ENCODE assay signal across 11 cellular contexts in the genomic region with DNA sequence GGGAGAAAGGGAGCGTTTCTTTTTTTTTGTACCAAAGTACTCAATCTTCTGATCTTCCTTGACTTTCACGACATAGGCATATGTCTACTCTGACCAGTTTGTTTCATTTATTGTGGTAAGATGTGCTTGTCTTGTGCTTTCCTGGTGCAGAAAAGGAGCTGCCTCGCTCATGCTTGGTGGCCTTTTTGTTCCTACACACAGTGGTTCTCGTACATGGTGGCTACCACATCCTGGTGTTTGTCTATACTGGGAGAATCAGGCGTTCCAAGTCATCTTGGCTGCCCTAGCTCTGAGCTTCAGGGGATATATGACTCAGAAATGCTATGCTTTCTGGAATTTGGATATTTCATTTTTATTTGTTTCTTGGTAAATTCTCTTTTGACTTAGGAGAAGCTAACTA. TPM values are rescaled to one million over a fixed set of nuclear protein-coding genes. Genes with fewer than 3 reads are reported as not detected.
A peak's percentile ranks its signal among the peaks of the same experiment; 100 is the strongest.
DNase-seq lines count a peak whose midpoint lies in the region; ATAC-seq and TF ChIP-seq lines count a peak whose summit lies in the region.
"Had no signal": no experiment of that assay in that cellular context is flagged by ENCODE, and none has a peak within 500 bp of the region (broad histone marks: within the 10 kb centered on the region; RNA-seq: fewer than 3 reads in every experiment).

No MANE protein-coding gene starts in this region.

- no peak for TF ChIP-seq POLR2A in IMR-90 (IDR thresholded peaks at IDR 0.05; ENCODE audit: low read depth, low read length)

- H3K4me1 Mint-ChIP-seq in CD14-positive monocyte = peaks cover 31% of the 10 kb centered on the region

- H3K56ac ChIP-seq in IMR-90 (ENCODE audit: extremely low read depth, insufficient read depth, low read length) = no peak overlapping the region

- no CpG with 5 or more reads among the region's 5 CpGs for WGBS in IMR-90 (ENCODE audit: extremely low coverage in 2 of 2, insufficient read length in 1 of 2), 2 experiments
- WGBS in mesenchymal stem cell = 53% methylated on average over 5 of the region's 5 CpGs

- H4K8ac ChIP-seq in IMR-90 (ENCODE audit: low read depth in 2 of 2, low read length in 2 of 2) (0 out of 4 replicates have a peak overlapping the region, but pooled peaks of 1 of the 2 experiments have one; percentile 33), mesenchymal stem cell (ENCODE audit: low read length) (no peak overlapping the region)

- no peak overlapping the region for H3K4me3 Mint-ChIP-seq in CD14-positive monocyte

- CTCF ChIA-PET in IMR-90 (lab: Yijun Ruan, JAX) = interaction anchor here (1.3 kb wide), 1 partner anchor 34 kb away, joined by 3 read pairs; no protein-coding TSS in a partner anchor

- POLR2A ChIA-PET in IMR-90 (lab: Charles Lee; ENCODE audit: unreplicated experiment) = no interaction called here

- no peak overlapping the region; the same call in 1 of the 2 replicates for H3K27ac ChIP-seq in IMR-90 (ENCODE audit: insufficient read depth, low read length)
- H3K27ac ChIP-seq in mesenchymal stem cell (ENCODE audit: low read length, poor library complexity, severe bottlenecking) = no peak overlapping the region

- ATAC-seq in IMR-90 (ENCODE audit: low read depth) (peak; percentile 93), HG02852 (IDR thresholded peaks at IDR 0.05; ENCODE audit: unreplicated experiment) (no peak)

- no peak overlapping the region; the same call in 1 of the 2 replicates for H2AK5ac ChIP-seq in IMR-90 (ENCODE audit: low read depth, low read length)
- no peak overlapping the region for H2AK5ac ChIP-seq in mesenchymal stem cell (ENCODE audit: low read length, severe bottlenecking)

- peak overlapping the region; percentile 61; the same call in 1 of the 2 replicates for H2BK20ac ChIP-seq in IMR-90 (ENCODE audit: low read depth, low read length)

- no peak overlapping the region; the same call in 2 of the 3 replicates for H2BK15ac ChIP-seq in IMR-90 (ENCODE audit: low read depth, low read length)
- no peak overlapping the region for H2BK15ac ChIP-seq in mesenchymal stem cell (ENCODE audit: low read depth, poor library complexity, severe bottlenecking)

- H3K4me1 ChIP-seq in IMR-90 (ENCODE audit: control insufficient read depth, insufficient read depth, low read length) = peaks cover 2% of the 10 kb centered on the region
- peaks cover 4% of the 10 kb centered on the region for H3K4me1 ChIP-seq in adipocyte (ENCODE audit: control insufficient read depth, insufficient read depth, low read length)
- no peaks in the 10 kb centered on the region for H3K4me1 ChIP-seq in mesenchymal stem cell (ENCODE audit: control insufficient read depth, insufficient read depth, low read depth, low read length)

- H2BK120ac ChIP-seq in IMR-90 (ENCODE audit: low read depth, low read length) (no peak overlapping the region), mesenchymal stem cell (ENCODE audit: low read depth, low read length) (no peak overlapping the region)

- H4K5ac ChIP-seq in IMR-90 (ENCODE audit: low read depth, low read length) = 0 out of 2 replicates have a peak overlapping the region, but pooled peaks have one; percentile 49

- H2BK12ac ChIP-seq in mesenchymal stem cell (ENCODE audit: low read length in 2 of 2) = no peak overlapping the region

- intact Hi-C loops in CD14-positive monocyte (cut with micrococcal nuclease) = no loop called here
- intact Hi-C loops in IMR-90 (cut with micrococcal nuclease) = no loop called here

- peaks cover 0 to 2% (median 1%) of the 10 kb centered on the region in 3 donors for H3K27me3 Mint-ChIP-seq in CD14-positive monocyte (ENCODE audit: low read depth in 3 of 3)

- H2BK5ac ChIP-seq in IMR-90 (ENCODE audit: low read depth, low read length, poor library complexity, severe bottlenecking) (peak overlapping the region; percentile 80), mesenchymal stem cell (ENCODE audit: low read depth, low read length, poor library complexity, severe bottlenecking) (no peak overlapping the region)

- H3K9me3 ChIP-seq in IMR-90 (ENCODE audit: control insufficient read depth, insufficient read depth, low read length) = no peaks in the 10 kb centered on the region
- peaks cover 7% of the 10 kb centered on the region for H3K9me3 ChIP-seq in adipocyte (ENCODE audit: control insufficient read depth, low read length)
- H3K9me3 ChIP-seq in mesenchymal stem cell (ENCODE audit: control insufficient read depth, low read length) = no peaks in the 10 kb centered on the region

- no peak for TF ChIP-seq RAD21 in IMR-90 (IDR thresholded peaks at IDR 0.05; ENCODE audit: low read length)

- H3K36me3 ChIP-seq in IMR-90 (ENCODE audit: control insufficient read depth, insufficient read depth, low read length) (no peaks in the 10 kb centered on the region), adipocyte (ENCODE audit: control insufficient read depth, insufficient read depth, low read length, severe bottlenecking) (no peaks in the 10 kb centered on the region), mesenchymal stem cell (ENCODE audit: control insufficient read depth in 1 of 2, insufficient read depth in 2 of 2, low read depth in 1 of 2, low read length in 2 of 2) (no peaks in the 10 kb centered on the region)

- H4K91ac ChIP-seq in IMR-90 (ENCODE audit: insufficient read depth, low read depth, low read length) (no peak overlapping the region), mesenchymal stem cell (ENCODE audit: low read length) (peak overlapping the region; percentile 19)

- dilution Hi-C loops in IMR-90 (cut with HindIII; ENCODE audit: low sequenced_read_pairs, unreplicated experiment) = no loop called here

- H3K27me3 ChIP-seq in IMR-90 (ENCODE audit: control insufficient read depth, insufficient read depth, low read length) = no peaks in the 10 kb centered on the region
- H3K27me3 ChIP-seq in adipocyte (replicated peaks; ENCODE audit: control insufficient read depth, insufficient read depth, low read length) = no peaks in the 10 kb centered on the region
- H3K27me3 ChIP-seq in mesenchymal stem cell (ENCODE audit: control insufficient read depth in 1 of 2, insufficient read depth in 1 of 2, low read length in 2 of 2) = no peaks in the 10 kb centered on the region

- no peak overlapping the region for H3K9ac ChIP-seq in IMR-90 (ENCODE audit: low read depth, low read length)
- no peak overlapping the region for H3K9ac ChIP-seq in adipocyte (ENCODE audit: low read length)
- H3K9ac ChIP-seq in mesenchymal stem cell (ENCODE audit: low read length) = no peak overlapping the region

- TF ChIP-seq CTCF in CD14-positive monocyte (IDR thresholded peaks at IDR 0.05) = no peak
- no peak for TF ChIP-seq CTCF in IMR-90 (conservative IDR thresholded peaks at IDR 0.05; ENCODE audit: low read depth, low read length)

- peak overlapping the region in 4 of 7 donors; percentile 30 to 52 (median 44) for H3K27ac Mint-ChIP-seq in CD14-positive monocyte

- H3K23ac ChIP-seq in IMR-90 (ENCODE audit: low read depth, low read length) (no peak overlapping the region; the same call in 1 of the 2 replicates), mesenchymal stem cell (ENCODE audit: low read length in 2 of 2) (no peak overlapping the region)

- no peaks in the 10 kb centered on the region for H3K79me1 ChIP-seq in IMR-90 (ENCODE audit: low read depth in 1 of 2, low read length in 2 of 2)
- no peaks in the 10 kb centered on the region for H3K79me1 ChIP-seq in mesenchymal stem cell (replicated peaks; ENCODE audit: low read length, poor library complexity, severe bottlenecking)

- peak overlapping the region; percentile 67 for H2AK9ac ChIP-seq in IMR-90 (replicated peaks; ENCODE audit: low read depth, low read length, poor library complexity)

- no TSS peak for BruUV-seq in IMR-90 (replicated peaks; lab: Mats Ljungman, UMichigan)

- no peaks in the 10 kb centered on the region for H3K9me3 Mint-ChIP-seq in CD14-positive monocyte

- H3K9me1 ChIP-seq in IMR-90 (ENCODE audit: insufficient read depth, low read length) = peaks cover 3% of the 10 kb centered on the region; the same call in 1 of the 2 replicates

- H3K18ac ChIP-seq in IMR-90 (ENCODE audit: low read depth, low read length) = peak overlapping the region; percentile 45; the same call in 1 of the 2 replicates
- H3K18ac ChIP-seq in mesenchymal stem cell (ENCODE audit: low read depth in 1 of 2, low read length in 2 of 2) = peak overlapping the region; percentile 1 to 7

- H3K4ac ChIP-seq in IMR-90 (ENCODE audit: low read depth, low read length) = peak overlapping the region; percentile 40; the same call in 1 of the 2 replicates
- H3K4ac ChIP-seq in mesenchymal stem cell (ENCODE audit: low read depth in 1 of 2, low read length in 2 of 2) = no peak overlapping the region

- peak overlapping the region; percentile 76 for H2AFZ ChIP-seq in IMR-90 (replicated peaks; ENCODE audit: low read length, poor library complexity)
- H2AFZ ChIP-seq in mesenchymal stem cell (ENCODE audit: low read depth, low read length) = no peak overlapping the region

- in situ Hi-C loops in IMR-90 (cut with MboI; ENCODE audit: low sequenced_read_pairs) = no loop called here

- no peak overlapping the region for H3K4me3 ChIP-seq in IMR-90 (ENCODE audit: insufficient read depth, low read depth, low read length)
- H3K4me3 ChIP-seq in adipocyte (ENCODE audit: low read length) = no peak overlapping the region
- no peak overlapping the region for H3K4me3 ChIP-seq in mesenchymal stem cell (ENCODE audit: insufficient read depth in 1 of 2, low read depth in 1 of 2, low read length in 2 of 2)

- 0 out of 2 replicates have a peak overlapping the region, but pooled peaks have one; percentile 53 for H3K14ac ChIP-seq in IMR-90 (replicated peaks; ENCODE audit: low read depth, low read length)
- no peak overlapping the region for H3K14ac ChIP-seq in mesenchymal stem cell (ENCODE audit: low read length in 2 of 2)

- DNase-seq in CD14-positive monocyte (ENCODE audit: low spot score) (no peak), IMR-90 (peak; percentile 75), adipocyte (ENCODE audit: low read depth) (peak; percentile 57), mesenchymal stem cell (peak; percentile 57), UCSD-AML1 (lab: John Stamatoyannopoulos, UW; ENCODE audit: unreplicated experiment) (no peak), NCI-H524 treated with DMSO at 0.1 percent for 48 hours (lab: John Stamatoyannopoulos, UW) (no peak), ecto neural progenitor cell (ENCODE audit: low spot score) (no peak)
- DNase-seq: central memory CD4-positive, alpha-beta T cell; NCI-H2081; RPMI8226 had no signal

- H3K36me3 Mint-ChIP-seq in CD14-positive monocyte = peaks cover 31 to 51% of the 10 kb centered on the region in 2 donors

- H3K4me2 ChIP-seq in IMR-90 (ENCODE audit: low read depth, low read length) (peak overlapping the region; percentile 78), mesenchymal stem cell (ENCODE audit: low read length, poor library complexity, severe bottlenecking) (no peak overlapping the region)

- no peaks in the 10 kb centered on the region for H4K20me1 ChIP-seq in IMR-90 (ENCODE audit: insufficient read depth, low read length)

TF ChIP-seq in IMR-90, 13 proteins besides CTCF, POLR2A, EP300 and RAD21 (continues in another document):
- TF ChIP-seq MAZ (IDR thresholded peaks at IDR 0.05; ENCODE audit: borderline replicate concordance, low read depth, low read length) = no peak

RNA-seq across cellular contexts. Expression of gene MYB, which starts 31.8 kb away (rescaled TPM):
- polyA plus RNA-seq in CD14-positive monocyte (1 to 10 TPM; 1.7 to 2.2 TPM), IMR-90 (2012; rRNA removed) (0.22 and 0.44 TPM in 2 replicates)
- 0.83 and 0.90 TPM in 2 replicates for total RNA-seq in IMR-90 (2012; rRNA removed)
- 0.07 and 0.23 TPM in 2 replicates for polyA plus RNA-seq in IMR-90 (2012; cell fraction: cytosol; rRNA removed)
- polyA plus RNA-seq in IMR-90 (2012; cell fraction: nucleus; rRNA removed; ENCODE audit: low replicate concordance) = 0.11 and 0.55 TPM in 2 replicates
- 1.1 TPM for polyA plus RNA-seq in mesenchymal stem cell (2013, experiment 1 of 2)
- polyA plus RNA-seq in mesenchymal stem cell (2013, experiment 2 of 2) = 0.88 TPM

Comparison
In these comparisons a context has a peak if more than half of its experiments do, and no peak if none do; other contexts are left out.
1. DNase-seq: peak in IMR-90 (single experiment), adipocyte (single experiment) and mesenchymal stem cell (single experiment); none in CD14-positive monocyte (single experiment), UCSD-AML1 (single experiment), NCI-H524 treated with DMSO at 0.1 percent for 48 hours (single experiment) and ecto neural progenitor cell (single experiment).